3 cellular contexts compared by ENCODE assay signal in genomic region chr6:32004393-32004792, GRCh38. TPM values are rescaled to one million over a fixed set of nuclear protein-coding genes. Genes with fewer than 3 reads are reported as not detected.
"Had no signal": no experiment of that assay in that cellular context is flagged by ENCODE, and none has a peak within 500 bp of the region (broad histone marks: within the 10 kb centered on the region; RNA-seq: fewer than 3 reads in every experiment).

No MANE protein-coding gene starts in this region.

RNA-seq across cellular contexts. Expression of gene CYP21A2, which starts 33.8 kb away (rescaled TPM):
- total RNA-seq: NCI-H460, RPMI7951, SJCRH30 had no signal
